Comparison of ENCODE assay signal across 10 cellular contexts in the genomic region with DNA sequence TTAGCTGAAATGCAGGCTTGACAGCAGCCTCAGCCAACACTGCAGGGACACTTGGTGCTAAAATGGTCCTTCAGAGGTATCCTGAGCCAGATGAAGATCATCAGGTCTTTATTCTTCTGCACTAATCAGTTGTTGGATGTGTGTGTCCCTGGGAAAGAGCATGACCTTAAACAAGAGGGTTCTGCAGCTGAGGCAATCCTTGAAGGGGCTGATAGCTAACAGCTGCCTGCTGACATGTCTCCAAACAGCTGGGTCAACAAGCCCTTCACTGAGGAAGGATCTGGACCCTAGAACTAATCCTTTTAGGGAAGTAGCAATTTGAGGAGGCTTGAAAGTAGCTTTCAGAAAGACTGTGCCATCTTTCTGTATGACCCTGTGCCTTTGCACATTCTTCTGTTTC.
"Had no signal": no experiment of that assay in that cellular context is flagged by ENCODE, and none has a peak within 500 bp of the region (broad histone marks: within the 10 kb centered on the region; RNA-seq: fewer than 3 reads in every experiment).

No MANE protein-coding gene starts in this region.

- H3K4me1 Mint-ChIP-seq: memory B cell, neural crest cell, T-helper 17 cell had no signal

- H3K9me3 Mint-ChIP-seq: memory B cell had no signal

- H3K36me3 Mint-ChIP-seq: memory B cell had no signal

- H3K4me3 Mint-ChIP-seq: memory B cell, neural crest cell, T-helper 17 cell had no signal

- DNase-seq: activated CD4-positive, alpha-beta T cell treated with anti-CD3 and anti-CD28 coated beads, Interleukin-2, amount 50 U/mL, for 1 hour; activated naive CD4-positive, alpha-beta T cell treated with anti-CD3 and anti-CD28 coated beads, Interleukin-2, amount 50 U/mL, for 16 hours; adrenal gland; foreskin fibroblast; T-helper 17 cell; thyroid gland had no signal

- H3K27ac Mint-ChIP-seq: memory B cell, T-helper 17 cell had no signal

- ATAC-seq: esophagus mucosa, left lobe of liver, T-helper 17 cell had no signal
